11 cellular contexts compared by ENCODE assay signal in the genomic region with DNA sequence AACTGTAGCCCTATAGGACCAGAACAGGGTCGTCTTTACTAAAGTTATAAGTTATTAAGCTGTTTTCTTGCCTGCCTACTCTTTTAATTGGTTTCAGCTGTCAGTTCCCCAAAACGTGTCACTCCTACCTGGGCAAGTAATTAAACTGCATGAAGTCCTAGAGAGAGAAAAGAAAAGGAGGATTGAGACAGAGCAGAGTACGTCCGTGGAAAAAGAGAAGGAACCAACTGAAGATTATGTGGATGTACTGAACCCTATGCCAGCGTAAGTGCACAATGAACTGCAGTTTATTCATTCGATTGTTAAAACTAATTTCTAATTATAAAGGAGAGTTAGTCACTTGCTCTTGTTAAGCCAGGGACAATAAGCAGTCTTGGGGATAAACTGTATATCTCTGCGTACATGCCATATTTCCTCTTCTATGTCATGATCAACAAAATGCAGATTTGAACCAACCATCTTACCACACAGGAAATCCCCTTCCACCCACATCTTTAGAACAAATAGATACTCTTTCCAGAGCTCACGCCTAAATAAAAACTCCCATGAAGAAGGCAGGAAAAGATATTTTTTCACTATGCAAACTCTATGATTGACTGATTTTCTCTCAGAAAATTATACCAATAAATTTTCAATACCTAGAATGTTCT. TPM values are rescaled to one million over a fixed set of nuclear protein-coding genes. Genes with fewer than 3 reads are reported as not detected.
DNase-seq lines count a peak whose midpoint lies in the region; ATAC-seq and TF ChIP-seq lines count a peak whose summit lies in the region.
"Had no signal": no experiment of that assay in that cellular context is flagged by ENCODE, and none has a peak within 500 bp of the region (broad histone marks: within the 10 kb centered on the region; RNA-seq: fewer than 3 reads in every experiment).

No MANE protein-coding gene starts in this region.

- no peak overlapping the region for H2AFZ ChIP-seq in Karpas-422 (ENCODE audit: low read length)

- peaks cover 13% of the 10 kb centered on the region for H3K4me1 Mint-ChIP-seq in central memory CD8-positive, alpha-beta T cell
- no peaks in the 10 kb centered on the region for H3K4me1 Mint-ChIP-seq in progenitor cell of endocrine pancreas (ENCODE audit: low read depth)

- peaks cover 8% of the 10 kb centered on the region for H3K27me3 Mint-ChIP-seq in central memory CD8-positive, alpha-beta T cell
- H3K27me3 Mint-ChIP-seq in progenitor cell of endocrine pancreas: no peaks in the 10 kb centered on the region

- no peak for DNase-seq in central memory CD8-positive, alpha-beta T cell (ENCODE audit: low spot score in 2 of 2)
- DNase-seq in Karpas-422 (no peak), progenitor cell of endocrine pancreas (ENCODE audit: low spot score, unreplicated experiment) (no peak), NCI-H524 (lab: John Stamatoyannopoulos, UW) (no peak)
- no peak for DNase-seq in stimulated activated CD4-positive, alpha-beta T cell treated with anti-CD3 and anti-CD28 coated beads, Interleukin-2, amount 100 ng/mL, for 24 hours
- DNase-seq: foreskin melanocyte, NCI-H2171 had no signal

- TF ChIP-seq CTCF in GM12875 (IDR thresholded peaks at IDR 0.05; ENCODE audit: borderline replicate concordance, insufficient read depth, low read depth, low read length) (no peak), progenitor cell of endocrine pancreas (IDR thresholded peaks at IDR 0.05; ENCODE audit: unreplicated experiment) (no peak)

- no peak overlapping the region for H3K27ac Mint-ChIP-seq in central memory CD8-positive, alpha-beta T cell (ENCODE audit: low read depth)
- H3K27ac Mint-ChIP-seq in progenitor cell of endocrine pancreas: no peak overlapping the region

- H3K9me3 Mint-ChIP-seq in central memory CD8-positive, alpha-beta T cell: no peaks in the 10 kb centered on the region
- no peaks in the 10 kb centered on the region for H3K9me3 Mint-ChIP-seq in progenitor cell of endocrine pancreas (ENCODE audit: low read depth)

- H3K4me2 ChIP-seq in Karpas-422 (ENCODE audit: low read depth, low read length, poor library complexity, severe bottlenecking): no peak overlapping the region

- no peaks in the 10 kb centered on the region for H3K9me3 ChIP-seq in Karpas-422 (ENCODE audit: low read length)
- H3K9me3 ChIP-seq: neutrophil had no signal

- H3K4me3 ChIP-seq in GM12875 (ENCODE audit: low read depth, low read length) (peak overlapping the region; percentile 16), Karpas-422 (ENCODE audit: low read length) (no peak overlapping the region)

- H4K20me1 ChIP-seq in Karpas-422 (ENCODE audit: insufficient read depth, low read depth, low read length): no peaks in the 10 kb centered on the region

- H3K36me3 Mint-ChIP-seq in central memory CD8-positive, alpha-beta T cell (ENCODE audit: insufficient read depth): no peaks in the 10 kb centered on the region
- no peaks in the 10 kb centered on the region for H3K36me3 Mint-ChIP-seq in progenitor cell of endocrine pancreas (ENCODE audit: insufficient read depth)

- H3K79me2 ChIP-seq in Karpas-422 (ENCODE audit: low read length): peaks cover 27% of the 10 kb centered on the region

- H3K27me3 ChIP-seq in Karpas-422 (ENCODE audit: low read length): no peaks in the 10 kb centered on the region
- H3K27me3 ChIP-seq: neutrophil had no signal

- peaks cover 9% of the 10 kb centered on the region for H3K4me1 ChIP-seq in Karpas-422 (ENCODE audit: low read length)

- H3K36me3 ChIP-seq in Karpas-422 (ENCODE audit: insufficient read depth, low read length): peaks cover 79% of the 10 kb centered on the region
- H3K36me3 ChIP-seq: neutrophil had no signal

- no peaks in the 10 kb centered on the region for H3K9me2 ChIP-seq in Karpas-422 (replicated peaks; ENCODE audit: insufficient read depth, low read length)

- H3K4me3 Mint-ChIP-seq in central memory CD8-positive, alpha-beta T cell: no peak overlapping the region
- no peak overlapping the region for H3K4me3 Mint-ChIP-seq in progenitor cell of endocrine pancreas (ENCODE audit: low read depth)

- no peak overlapping the region for H3K27ac ChIP-seq in Karpas-422 (ENCODE audit: low read length)
- H3K27ac ChIP-seq: neutrophil had no signal

- no peak overlapping the region for H3K9ac ChIP-seq in Karpas-422 (ENCODE audit: low read length)

- ATAC-seq in GM21360 (IDR thresholded peaks at IDR 0.05; ENCODE audit: unreplicated experiment) (peak; percentile 45), HG03442 (IDR thresholded peaks at IDR 0.05; ENCODE audit: unreplicated experiment) (peak; percentile 50)
- ATAC-seq in central memory CD8-positive, alpha-beta T cell (replicated peaks; ENCODE audit: extremely low read depth, poor library complexity, severe bottlenecking): peak; percentile 65

RNA-seq across cellular contexts. Expression of a gene that starts 22.8 kb away (rescaled TPM):
- total RNA-seq in Karpas-422 (2014; rRNA removed; shearing (Covaris generic); ENCODE audit: low replicate concordance): 47.5 and 80.8 TPM in 2 replicates
- not detected in 2 replicates for total RNA-seq in progenitor cell of endocrine pancreas

RNA-seq across cellular contexts. Expression of a gene that starts 36.0 kb away (rescaled TPM):
- total RNA-seq in Karpas-422 (2014; rRNA removed; shearing (Covaris generic); ENCODE audit: low replicate concordance): 33.6 and 44.5 TPM in 2 replicates
- total RNA-seq in progenitor cell of endocrine pancreas: 25.2 and 26.4 TPM in 2 replicates

Comparison
In these comparisons a context has a peak if more than half of its experiments do, and no peak if none do; other contexts are left out.
1. RNA of a gene that starts 22.8 kb away (total RNA-seq): 47.5 to 80.8 TPM in Karpas-422; not detected in progenitor cell of endocrine pancreas; every median in the first group is over 10 times any median in the second.
2. Peak in every context shown above with its lines, with median percentiles within 50 percentile points of each other: ATAC-seq.